Comparison of ENCODE assay signal across 8 cellular contexts in genomic region chr19:54517483-54517882, GRCh38. TPM values are rescaled to one million over a fixed set of nuclear protein-coding genes. Genes with fewer than 3 reads are reported as not detected.
DNase-seq lines count a peak whose midpoint lies in the region; ATAC-seq, FAIRE-seq and TF ChIP-seq lines count a peak whose summit lies in the region.

No MANE protein-coding gene starts in this region.

- WGBS in suprapubic skin, result 5% methylated on average over 4 of the region's 4 CpGs

- ATAC-seq in mucosa of descending colon (peak; percentile 72), GM19452 (IDR thresholded peaks at IDR 0.05; ENCODE audit: unreplicated experiment) (no peak), GM21381 (IDR thresholded peaks at IDR 0.05; ENCODE audit: unreplicated experiment) (no peak)

- no peak for FAIRE-seq in bronchial epithelial cell (lab: Jason Lieb, UNC)

- H3K27ac ChIP-seq in suprapubic skin, result no peak overlapping the region

- no peak for TF ChIP-seq RAD21 in Ishikawa (IDR thresholded peaks at IDR 0.05; ENCODE audit: low read depth)

- TF ChIP-seq CTCF in bronchial epithelial cell (IDR thresholded peaks at IDR 0.05; ENCODE audit: insufficient read depth, low read length, severe bottlenecking) (no peak), mucosa of descending colon (IDR thresholded peaks at IDR 0.05) (no peak), suprapubic skin (IDR thresholded peaks at IDR 0.05) (no peak)

- no peaks in the 10 kb centered on the region for H3K4me1 ChIP-seq in mucosa of descending colon (ENCODE audit: low read depth)
- H3K4me1 ChIP-seq in suprapubic skin, result no peaks in the 10 kb centered on the region

- H3K27me3 ChIP-seq in bronchial epithelial cell (ENCODE audit: control insufficient read depth, insufficient read depth, low read length) (no peaks in the 10 kb centered on the region), suprapubic skin (peaks cover 23% of the 10 kb centered on the region)

- H3K4me3 ChIP-seq in bronchial epithelial cell (ENCODE audit: low read depth, low read length), result no peak overlapping the region
- no peak overlapping the region for H3K4me3 ChIP-seq in mucosa of descending colon
- no peak overlapping the region for H3K4me3 ChIP-seq in suprapubic skin

- intact Hi-C loops in mucosa of descending colon (cut with DNase I, micrococcal nuclease), result no loop called here

- DNase-seq in CMK (ENCODE audit: low read depth) (peak; percentile 40), T-helper 2 cell (peak in 3 of 5 experiments; percentile 15 to 66 (median 26)), bronchial epithelial cell (ENCODE audit: low read depth) (peak; percentile 16), mucosa of descending colon (peak in 2 of 3 donors; percentile 65 to 78), suprapubic skin (ENCODE audit: low spot score in 2 of 2) (no peak)

- H3K9me3 ChIP-seq in mucosa of descending colon (no peaks in the 10 kb centered on the region), suprapubic skin (no peaks in the 10 kb centered on the region)

- TF ChIP-seq POLR2A in suprapubic skin (IDR thresholded peaks at IDR 0.05), result no peak

- H3K36me3 ChIP-seq in bronchial epithelial cell (ENCODE audit: control insufficient read depth, insufficient read depth, low read length) (no peaks in the 10 kb centered on the region), mucosa of descending colon (ENCODE audit: low read depth) (no peaks in the 10 kb centered on the region), suprapubic skin (no peaks in the 10 kb centered on the region)

- TF ChIP-seq EP300 in Ishikawa (IDR thresholded peaks at IDR 0.05; ENCODE audit: borderline replicate concordance) (no peak), suprapubic skin (IDR thresholded peaks at IDR 0.05) (no peak)

TF ChIP-seq in Ishikawa, 13 proteins besides CTCF, POLR2A, EP300 and RAD21:
- TF ChIP-seq REST (IDR thresholded peaks at IDR 0.05; ENCODE audit: low read depth) (peak; percentile 96), YY1 (IDR thresholded peaks at IDR 0.05; ENCODE audit: low read depth) (no peak), TEAD4 (IDR thresholded peaks at IDR 0.05) (no peak), NFIC (IDR thresholded peaks at IDR 0.05) (peak; percentile 39; the same call in 1 of the 2 replicates)

RNA-seq across cellular contexts. Expression of gene LAIR2, which starts 14.9 kb away (rescaled TPM):
- total RNA-seq in bronchial epithelial cell (not detected in 2 replicates), mucosa of descending colon (not detected), suprapubic skin (not detected)

RNA-seq across cellular contexts. Expression of gene CDC42EP5, which starts 44.4 kb away (rescaled TPM):
- total RNA-seq in bronchial epithelial cell (18.2 and 20.4 TPM in 2 replicates), mucosa of descending colon (100 to 1,000 TPM; 130 to 446 (median 319) TPM), suprapubic skin (1 to 10 TPM; 4.2 to 9.4 (median 5.5) TPM)

RNA-seq across cellular contexts. Expression of gene LENG9, which starts 53.9 kb away (rescaled TPM):
- total RNA-seq in bronchial epithelial cell (6.5 and 15.0 TPM in 2 replicates), mucosa of descending colon (10 to 100 TPM in 2 of 3 donors, 1 to 10 TPM in 1; 9.2 to 21.6 (median 20.9) TPM), suprapubic skin (1 to 10 TPM; 3.1 to 7.9 (median 4.1) TPM)

RNA-seq across cellular contexts. Expression of gene LILRA2, which starts 56.1 kb away (rescaled TPM):
- total RNA-seq in bronchial epithelial cell (not detected in 2 replicates), mucosa of descending colon (1 to 10 TPM in 2 of 3 donors, under 1 TPM in 1; 0.20 to 4.9 (median 2.6) TPM), suprapubic skin (under 1 TPM in 1 of 4 donors, not detected in 3; 0.15 TPM)

Comparison
In these comparisons a context has a peak if more than half of its experiments do, and no peak if none do; other contexts are left out.
1. DNase-seq: peak in CMK (single experiment), T-helper 2 cell (3 of 5), bronchial epithelial cell (single experiment) and mucosa of descending colon (2 of 3); none in suprapubic skin (0 of 2).